In genomic region chr4:20418865-20419451, GRCh38 we compare ENCODE assay signal across 8 cellular contexts.
DNase-seq lines count a peak whose midpoint lies in the region; ATAC-seq and TF ChIP-seq lines count a peak whose summit lies in the region.

No MANE protein-coding gene starts in this region.

- TF ChIP-seq CTCF in DOHH2 (IDR thresholded peaks at IDR 0.05; ENCODE audit: low read depth, low read length, poor library complexity, severe bottlenecking): peak; percentile 60
- peak; percentile 37; the same call in 1 of the 2 replicates for TF ChIP-seq CTCF in OCI-LY1 (IDR thresholded peaks at IDR 0.05; ENCODE audit: low read length)
- TF ChIP-seq CTCF in chondrocyte (IDR thresholded peaks at IDR 0.05): peak; percentile 86
- peak; percentile 47 for TF ChIP-seq CTCF in lower lobe of right lung (IDR thresholded peaks at IDR 0.05)

- peak overlapping the region; percentile 47 for H3K4me2 ChIP-seq in DOHH2 (ENCODE audit: low read length)
- 0 out of 2 replicates have a peak overlapping the region, but pooled peaks have one; percentile 9 for H3K4me2 ChIP-seq in OCI-LY1 (ENCODE audit: low read length)

- H3K36me3 Mint-ChIP-seq in chondrocyte (ENCODE audit: low read depth): no peaks in the 10 kb centered on the region

- H3K79me2 ChIP-seq in DOHH2 (ENCODE audit: control insufficient read depth, low read length) (no peaks in the 10 kb centered on the region), OCI-LY1 (ENCODE audit: insufficient read depth, low read length) (no peaks in the 10 kb centered on the region)

- H2AFZ ChIP-seq in OCI-LY1 (ENCODE audit: low read length): no peak overlapping the region

- peaks cover 14% of the 10 kb centered on the region for H3K4me1 Mint-ChIP-seq in chondrocyte (ENCODE audit: low read depth)

- H3K9me3 Mint-ChIP-seq in chondrocyte (ENCODE audit: low read depth): no peaks in the 10 kb centered on the region

- H3K9me3 ChIP-seq in DOHH2 (ENCODE audit: control insufficient read depth, insufficient read depth, low read length): no peaks in the 10 kb centered on the region
- no peaks in the 10 kb centered on the region for H3K9me3 ChIP-seq in OCI-LY1 (ENCODE audit: low read length)
- no peaks in the 10 kb centered on the region for H3K9me3 ChIP-seq in lower lobe of right lung

- H3K27me3 ChIP-seq in DOHH2 (ENCODE audit: control insufficient read depth, low read length) (no peaks in the 10 kb centered on the region), OCI-LY1 (ENCODE audit: insufficient read depth, low read length) (no peaks in the 10 kb centered on the region), lower lobe of right lung (ENCODE audit: low read depth) (no peaks in the 10 kb centered on the region)

- intact Hi-C loops in lower lobe of right lung (cut with DNase I): no loop called here

- peaks cover 6% of the 10 kb centered on the region; the same call in 1 of the 2 replicates for H3K4me1 ChIP-seq in DOHH2 (ENCODE audit: control insufficient read depth, low read length)
- H3K4me1 ChIP-seq in OCI-LY1 (ENCODE audit: insufficient read depth, low read length, severe bottlenecking): no peaks in the 10 kb centered on the region
- H3K4me1 ChIP-seq in lower lobe of right lung: peaks cover 4% of the 10 kb centered on the region
- H3K4me1 ChIP-seq in urinary bladder (ENCODE audit: insufficient read depth): no peaks in the 10 kb centered on the region

- H4K20me1 ChIP-seq in DOHH2 (ENCODE audit: control insufficient read depth, insufficient read depth, low read depth, low read length): no peaks in the 10 kb centered on the region
- no peaks in the 10 kb centered on the region for H4K20me1 ChIP-seq in OCI-LY1 (ENCODE audit: insufficient read depth, low read length)

- peak overlapping the region; percentile 60 for H3K4me3 Mint-ChIP-seq in chondrocyte (ENCODE audit: unreplicated experiment)

- no peaks in the 10 kb centered on the region for H3K36me3 ChIP-seq in DOHH2 (ENCODE audit: control insufficient read depth, low read length)
- no peaks in the 10 kb centered on the region for H3K36me3 ChIP-seq in OCI-LY1 (ENCODE audit: insufficient read depth, low read length)
- H3K36me3 ChIP-seq in lower lobe of right lung: no peaks in the 10 kb centered on the region
- no peaks in the 10 kb centered on the region for H3K36me3 ChIP-seq in urinary bladder (ENCODE audit: insufficient read depth)

- H3K9ac ChIP-seq in OCI-LY1 (ENCODE audit: low read length): no peak overlapping the region

- H3K4me3 ChIP-seq in DOHH2 (ENCODE audit: low read length) (peak overlapping the region; percentile 23; the same call in 1 of the 2 replicates), OCI-LY1 (ENCODE audit: low read depth, low read length, poor library complexity, severe bottlenecking) (no peak overlapping the region), lower lobe of right lung (peak overlapping the region; percentile 33), urinary bladder (ENCODE audit: low read depth, low read length) (peak overlapping the region; percentile 31)

- H3K9me2 ChIP-seq in DOHH2 (replicated peaks; ENCODE audit: control insufficient read depth, low read length) (no peaks in the 10 kb centered on the region), OCI-LY1 (ENCODE audit: low read depth, low read length) (no peaks in the 10 kb centered on the region)

- 11% methylated on average over 4 of the region's 4 CpGs for WGBS in urinary bladder

- no peak for DNase-seq in chondrocyte (ENCODE audit: low spot score)
- DNase-seq in lower lobe of right lung: no peak
- no peak for DNase-seq in mucosa of gallbladder (ENCODE audit: low spot score)

- H3K27ac ChIP-seq in DOHH2 (ENCODE audit: low read depth, low read length) (no peak overlapping the region), OCI-LY1 (ENCODE audit: low read depth, low read length, poor library complexity, severe bottlenecking) (no peak overlapping the region), lower lobe of right lung (no peak overlapping the region), urinary bladder (ENCODE audit: low read depth) (no peak overlapping the region)

- peak; percentile 97 for ATAC-seq in GM19328 (IDR thresholded peaks at IDR 0.05; ENCODE audit: unreplicated experiment)
- peak; percentile 98 for ATAC-seq in HG03342 (IDR thresholded peaks at IDR 0.05; ENCODE audit: unreplicated experiment)
- peak; percentile 81 to 91 for ATAC-seq in lower lobe of right lung

- H3F3A ChIP-seq in DOHH2 (ENCODE audit: control insufficient read depth, insufficient read depth) (no peaks in the 10 kb centered on the region), OCI-LY1 (ENCODE audit: insufficient read depth, low read length) (no peaks in the 10 kb centered on the region)

- no peaks in the 10 kb centered on the region for H3K27me3 Mint-ChIP-seq in chondrocyte (ENCODE audit: low read depth)

- H3K27ac Mint-ChIP-seq in chondrocyte (ENCODE audit: unreplicated experiment): no peak overlapping the region
